In genomic region chr19:34345934-34346333, GRCh38 we compare ENCODE assay signal across 8 cellular contexts. TPM values are rescaled to one million over a fixed set of nuclear protein-coding genes. Genes with fewer than 3 reads are reported as not detected.
DNase-seq lines count a peak whose midpoint lies in the region; ATAC-seq and TF ChIP-seq lines count a peak whose summit lies in the region.

No MANE protein-coding gene starts in this region.

- peaks cover 15% of the 10 kb centered on the region for H3K4me1 Mint-ChIP-seq in activated naive CD8-positive, alpha-beta T cell treated with anti-CD3 and anti-CD28 coated beads for 36 hours

- H3K4me3 ChIP-seq in SK-N-MC: no peak overlapping the region
- H3K4me3 ChIP-seq in cardiac muscle cell: no peak overlapping the region

- H3K27me3 Mint-ChIP-seq in activated naive CD8-positive, alpha-beta T cell treated with anti-CD3 and anti-CD28 coated beads for 36 hours: no peaks in the 10 kb centered on the region

- H3K36me3 Mint-ChIP-seq in activated naive CD8-positive, alpha-beta T cell treated with anti-CD3 and anti-CD28 coated beads for 36 hours: peaks cover 5% of the 10 kb centered on the region

- peak; percentile 91 for TF ChIP-seq CTCF in cardiac muscle cell (IDR thresholded peaks at IDR 0.05; ENCODE audit: low read depth, low read length)

- ATAC-seq in GM21723 (IDR thresholded peaks at IDR 0.05; ENCODE audit: unreplicated experiment): no peak
- ATAC-seq in HG02870 (IDR thresholded peaks at IDR 0.05; ENCODE audit: unreplicated experiment): no peak

- H3K36me3 ChIP-seq in SK-N-MC (ENCODE audit: insufficient read depth, low read length) (peaks cover 11% of the 10 kb centered on the region; the same call in 1 of the 2 replicates), cardiac muscle cell (peaks cover 21% of the 10 kb centered on the region)

- H3K27me3 ChIP-seq in cardiac muscle cell: no peaks in the 10 kb centered on the region

- no peak overlapping the region for H3K27ac ChIP-seq in SK-N-MC
- no peak overlapping the region for H3K27ac ChIP-seq in cardiac muscle cell

- no peaks in the 10 kb centered on the region for H3K4me1 ChIP-seq in cardiac muscle cell (ENCODE audit: low read depth)

- H3K4me3 Mint-ChIP-seq in activated naive CD8-positive, alpha-beta T cell treated with anti-CD3 and anti-CD28 coated beads for 36 hours: no peak overlapping the region

- H3K27ac Mint-ChIP-seq in activated naive CD8-positive, alpha-beta T cell treated with anti-CD3 and anti-CD28 coated beads for 36 hours: no peak overlapping the region

- H3K9ac ChIP-seq in SK-N-MC (ENCODE audit: insufficient read length): no peak overlapping the region

- H3K9me3 ChIP-seq in SK-N-MC (ENCODE audit: low read depth, low read length) (no peaks in the 10 kb centered on the region), cardiac muscle cell (ENCODE audit: low read depth) (no peaks in the 10 kb centered on the region)

- H3K9me3 Mint-ChIP-seq in activated naive CD8-positive, alpha-beta T cell treated with anti-CD3 and anti-CD28 coated beads for 36 hours: no peaks in the 10 kb centered on the region

- DNase-seq in ELR (ENCODE audit: low read depth) (peak; percentile 89), M059J (ENCODE audit: low read depth) (peak; percentile 79), SK-N-MC (ENCODE audit: low read depth, low spot score) (peak; percentile 37), cardiac muscle cell (ENCODE audit: low read depth in 1 of 2, low spot score in 1 of 2) (peak; percentile 68 to 74), retina (peak; percentile 58)
- peak; percentile 71 for DNase-seq in activated naive CD8-positive, alpha-beta T cell treated with anti-CD3 and anti-CD28 coated beads for 36 hours

RNA-seq across cellular contexts. Expression of gene GPI, which starts 19.1 kb away (rescaled TPM):
- total RNA-seq in M059J (2014; rRNA removed; shearing (Covaris generic)): 175 and 224 TPM in 2 replicates
- total RNA-seq in activated naive CD8-positive, alpha-beta T cell treated with anti-CD3 and anti-CD28 coated beads for 36 hours: 100 to 1,000 TPM; 698 to 708 TPM
- 618 and 670 TPM in 2 replicates for total RNA-seq in cardiac muscle cell
- 791 and 862 TPM in 2 replicates for polyA plus RNA-seq in cardiac muscle cell

RNA-seq across cellular contexts. Expression of gene PDCD2L, which starts 58.3 kb away (rescaled TPM):
- total RNA-seq in M059J (2014; rRNA removed; shearing (Covaris generic)): 24.4 and 24.6 TPM in 2 replicates
- total RNA-seq in activated naive CD8-positive, alpha-beta T cell treated with anti-CD3 and anti-CD28 coated beads for 36 hours: 10 to 100 TPM; 42.0 to 43.7 TPM
- total RNA-seq in cardiac muscle cell: 37.6 and 39.3 TPM in 2 replicates
- polyA plus RNA-seq in cardiac muscle cell: 14.9 and 25.5 TPM in 2 replicates

Comparison
In these comparisons a context has a peak if more than half of its experiments do, and no peak if none do; other contexts are left out.
1. DNase-seq: peak in every context shown above with its lines; median percentile 89 in ELR; 79 in M059J; 71 in activated naive CD8-positive, alpha-beta T cell treated with anti-CD3 and anti-CD28 coated beads for 36 hours; 71 in cardiac muscle cell; 58 in retina; 37 in SK-N-MC.